Comparison of ENCODE assay signal across 22 cellular contexts in the genomic region with DNA sequence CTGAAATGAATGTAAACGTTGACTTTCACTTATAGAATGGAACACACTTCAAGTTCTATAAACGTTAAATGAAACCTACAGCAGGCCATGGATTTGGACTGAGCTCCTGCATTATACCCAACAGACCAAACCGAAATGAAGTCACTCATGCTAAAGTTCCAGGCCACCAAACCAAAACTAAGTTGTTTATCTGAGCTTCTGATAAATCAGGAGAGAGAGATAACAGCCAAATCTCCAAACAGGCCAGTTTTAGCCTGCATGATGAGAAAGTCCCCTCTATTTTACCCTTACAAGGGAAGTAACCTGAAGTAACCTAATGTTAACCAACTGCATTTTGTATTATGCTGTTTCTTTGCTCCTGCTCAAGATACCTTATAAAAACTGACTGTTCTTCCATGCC. TPM values are rescaled to one million over a fixed set of nuclear protein-coding genes. Genes with fewer than 3 reads are reported as not detected.
A peak's percentile ranks its signal among the peaks of the same experiment; 100 is the strongest.
DNase-seq lines count a peak whose midpoint lies in the region; ATAC-seq and TF ChIP-seq lines count a peak whose summit lies in the region.
"Had no signal": no experiment of that assay in that cellular context is flagged by ENCODE, and none has a peak within 500 bp of the region (broad histone marks: within the 10 kb centered on the region; RNA-seq: fewer than 3 reads in every experiment).

No MANE protein-coding gene starts in this region.

- H3K4ac ChIP-seq in IMR-90 (ENCODE audit: low read depth, low read length), result no peak overlapping the region

- H3K4me2 ChIP-seq in IMR-90 (ENCODE audit: low read depth, low read length), result no peak overlapping the region
- H3K4me2 ChIP-seq: A549, PC-9, SK-N-SH had no signal

- intact Hi-C loops in CD4-positive, alpha-beta memory T cell (cut with micrococcal nuclease), result no loop called here
- intact Hi-C loops in IMR-90 (cut with micrococcal nuclease) (no loop called here), A673 (cut with micrococcal nuclease; ENCODE audit: unreplicated experiment) (no loop called here)

- H2AK9ac ChIP-seq in IMR-90 (replicated peaks; ENCODE audit: low read depth, low read length, poor library complexity), result no peak overlapping the region

- no peak overlapping the region for H3K9ac ChIP-seq in IMR-90 (ENCODE audit: low read depth, low read length)
- H3K9ac ChIP-seq: SK-N-SH had no signal

- no peak overlapping the region for H2BK120ac ChIP-seq in IMR-90 (ENCODE audit: low read depth, low read length)

- H3K4me3 Mint-ChIP-seq in CD4-positive, alpha-beta memory T cell, result peak overlapping the region in 1 of 8 donors; percentile 12
- H3K4me3 Mint-ChIP-seq in WTC11, result no peak overlapping the region
- no peak overlapping the region for H3K4me3 Mint-ChIP-seq in nephron
- H3K4me3 Mint-ChIP-seq: HFFc6, IgD-negative memory B cell had no signal

- no peak for TF ChIP-seq RAD21 in IMR-90 (IDR thresholded peaks at IDR 0.05; ENCODE audit: low read length)

- peaks cover 0 to 24% (median 10%) of the 10 kb centered on the region in 8 donors for H3K9me3 Mint-ChIP-seq in CD4-positive, alpha-beta memory T cell
- H3K9me3 Mint-ChIP-seq in WTC11 (peaks cover 4% of the 10 kb centered on the region; the same call in 1 of the 2 replicates), nephron (peaks cover 14% of the 10 kb centered on the region)
- H3K9me3 Mint-ChIP-seq: HFFc6 had no signal

- H3K9me3 ChIP-seq in CD4-positive, alpha-beta memory T cell (ENCODE audit: control insufficient read depth in 1 of 2, low read length in 2 of 2), result no peaks in the 10 kb centered on the region
- H3K9me3 ChIP-seq in IMR-90 (ENCODE audit: control insufficient read depth, insufficient read depth, low read length) (no peaks in the 10 kb centered on the region), A673 (ENCODE audit: low read depth, low read length, poor library complexity, severe bottlenecking) (peaks cover 7% of the 10 kb centered on the region)
- H3K9me3 ChIP-seq: BE2C, MG63 had no signal

- H2AK5ac ChIP-seq in IMR-90 (ENCODE audit: low read depth, low read length), result no peak overlapping the region

- H3K27ac ChIP-seq in CD4-positive, alpha-beta memory T cell (ENCODE audit: low read depth, low read length), result no peak overlapping the region
- H3K27ac ChIP-seq in IMR-90 (ENCODE audit: insufficient read depth, low read length) (no peak overlapping the region), A673 (ENCODE audit: low read depth, low read length, poor library complexity, severe bottlenecking) (no peak overlapping the region)
- H3K27ac ChIP-seq: A549, PC-9, RWPE1 had no signal

- 0 out of 2 replicates have a peak, but pooled peaks cover 3% of the 10 kb centered on the region for H3K9me1 ChIP-seq in IMR-90 (ENCODE audit: insufficient read depth, low read length)

- no peak overlapping the region for H4K91ac ChIP-seq in IMR-90 (ENCODE audit: insufficient read depth, low read depth, low read length)

- peak overlapping the region in 5 of 7 donors; percentile 9 to 58 (median 14) for H3K27ac Mint-ChIP-seq in CD4-positive, alpha-beta memory T cell
- H3K27ac Mint-ChIP-seq in WTC11 (0 out of 2 replicates have a peak overlapping the region, but pooled peaks have one; percentile 26), nephron (peak overlapping the region; percentile 87 to 90 (median 88))
- H3K27ac Mint-ChIP-seq: HFFc6, IgD-negative memory B cell had no signal

- no peak overlapping the region for H3K23ac ChIP-seq in IMR-90 (ENCODE audit: low read depth, low read length)

- no peak overlapping the region for H2BK20ac ChIP-seq in IMR-90 (ENCODE audit: low read depth, low read length)

- no peaks in the 10 kb centered on the region for H3K27me3 Mint-ChIP-seq in CD4-positive, alpha-beta memory T cell
- no peaks in the 10 kb centered on the region; the same call in 1 of the 2 replicates for H3K27me3 Mint-ChIP-seq in WTC11 (ENCODE audit: low read depth)
- no peaks in the 10 kb centered on the region for H3K27me3 Mint-ChIP-seq in nephron (ENCODE audit: low read depth)
- H3K27me3 Mint-ChIP-seq: IgD-negative memory B cell had no signal

- ATAC-seq in IMR-90 (ENCODE audit: low read depth), result peak; percentile 32; the same call in 1 of the 2 replicates
- no peak for ATAC-seq in WTC11
- ATAC-seq in HG03342 (IDR thresholded peaks at IDR 0.05; ENCODE audit: unreplicated experiment), result no peak
- ATAC-seq: A549 had no signal

- no peak overlapping the region for H4K8ac ChIP-seq in IMR-90 (ENCODE audit: low read depth in 2 of 2, low read length in 2 of 2)

- DNase-seq in CD4-positive, alpha-beta memory T cell, result no peak
- DNase-seq in IMR-90, result no peak
- no peak for DNase-seq in WTC11 (ENCODE audit: low spot score)
- no peak for DNase-seq in effector CD8-positive, alpha-beta T cell (lab: John Stamatoyannopoulos, UW)
- no peak for DNase-seq in A673 (ENCODE audit: low spot score)
- DNase-seq: BE2C, H7, HFFc6, Kasumi-1, MG63, NCI-H1417, NCI-H187, NCI-H446, NCI-H526, SHP77 treated with DMSO at 0.1 percent for 48 hours, SK-N-SH had no signal

- no peak overlapping the region for H3K14ac ChIP-seq in IMR-90 (replicated peaks; ENCODE audit: low read depth, low read length)

- POLR2A ChIA-PET in CD4-positive, alpha-beta memory T cell (lab: Charles Lee; ENCODE audit: partially characterized antibody), result no interaction called here
- POLR2A ChIA-PET in IMR-90 (lab: Charles Lee; ENCODE audit: unreplicated experiment), result no interaction called here
- POLR2A ChIA-PET in WTC11 (lab: Charles Lee), result no interaction called here
- POLR2A ChIA-PET in A673 (lab: Charles Lee; ENCODE audit: low non-redundant PET), result no interaction called here

- peaks cover 29 to 45% (median 33%) of the 10 kb centered on the region in 4 donors for H3K4me1 Mint-ChIP-seq in CD4-positive, alpha-beta memory T cell
- peaks cover 28% of the 10 kb centered on the region for H3K4me1 Mint-ChIP-seq in WTC11
- H3K4me1 Mint-ChIP-seq in nephron, result peaks cover 17% of the 10 kb centered on the region

- H2BK5ac ChIP-seq in IMR-90 (ENCODE audit: low read depth, low read length, poor library complexity, severe bottlenecking), result no peak overlapping the region

- no peak overlapping the region for H3K18ac ChIP-seq in IMR-90 (ENCODE audit: low read depth, low read length)

- H3K4me3 ChIP-seq in CD4-positive, alpha-beta memory T cell (ENCODE audit: low read length in 2 of 2), result no peak overlapping the region
- H3K4me3 ChIP-seq in IMR-90 (ENCODE audit: insufficient read depth, low read depth, low read length), result no peak overlapping the region
- no peak overlapping the region for H3K4me3 ChIP-seq in A673 (ENCODE audit: low read depth, low read length, poor library complexity, severe bottlenecking)
- H3K4me3 ChIP-seq: A549, MG63, PC-9 had no signal

- H2AFZ ChIP-seq in IMR-90 (replicated peaks; ENCODE audit: low read length, poor library complexity), result no peak overlapping the region
- H2AFZ ChIP-seq: PC-9 had no signal

- H4K20me1 ChIP-seq in IMR-90 (ENCODE audit: insufficient read depth, low read length), result no peaks in the 10 kb centered on the region

- no CpG with 5 or more reads among the region's 3 CpGs for WGBS in IMR-90 (ENCODE audit: extremely low coverage in 2 of 2, insufficient read length in 1 of 2), 2 experiments

- TF ChIP-seq CTCF in IMR-90 (conservative IDR thresholded peaks at IDR 0.05; ENCODE audit: low read depth, low read length) (no peak), WTC11 (IDR thresholded peaks at IDR 0.05) (no peak), nephron (IDR thresholded peaks at IDR 0.05; ENCODE audit: unreplicated experiment in 3 of 3) (no peak), A673 (conservative IDR thresholded peaks at IDR 0.05; ENCODE audit: low read depth, low read length) (no peak)

- BruUV-seq in IMR-90 (replicated peaks; lab: Mats Ljungman, UMichigan), result no TSS peak
- BruUV-seq in A673 (replicated peaks; lab: Mats Ljungman, UMichigan), result no TSS peak

- no peak overlapping the region for H3K56ac ChIP-seq in IMR-90 (ENCODE audit: extremely low read depth, insufficient read depth, low read length)

- no peaks in the 10 kb centered on the region for H3K36me3 ChIP-seq in CD4-positive, alpha-beta memory T cell (ENCODE audit: insufficient read depth, low read length)
- H3K36me3 ChIP-seq in IMR-90 (ENCODE audit: control insufficient read depth, insufficient read depth, low read length) (0 out of 2 replicates have a peak, but pooled peaks cover 1% of the 10 kb centered on the region), A673 (ENCODE audit: insufficient read depth, low read length, poor library complexity, severe bottlenecking) (no peaks in the 10 kb centered on the region)
- H3K36me3 ChIP-seq: BE2C had no signal

- no peak for TF ChIP-seq POLR2A in IMR-90 (IDR thresholded peaks at IDR 0.05; ENCODE audit: low read depth, low read length)

- H2BK15ac ChIP-seq in IMR-90 (ENCODE audit: low read depth, low read length), result no peak overlapping the region

- CTCF ChIA-PET in CD4-positive, alpha-beta memory T cell (lab: Charles Lee; ENCODE audit: partially characterized antibody), result interaction anchor here (1.3 to 1.5 kb wide), 2 partner anchors 17 to 19 kb away, joined by 4 to 5 read pairs; no protein-coding TSS in a partner anchor
- CTCF ChIA-PET in IMR-90 (lab: Yijun Ruan, JAX) (no interaction called here), WTC11 (lab: Charles Lee) (no interaction called here), A673 (lab: Charles Lee) (no interaction called here)

- H3K4me1 ChIP-seq in CD4-positive, alpha-beta memory T cell (ENCODE audit: insufficient read depth, low read length), result peaks cover 33% of the 10 kb centered on the region
- H3K4me1 ChIP-seq in IMR-90 (ENCODE audit: control insufficient read depth, insufficient read depth, low read length) (no peaks in the 10 kb centered on the region), A673 (ENCODE audit: insufficient read depth, low read length, poor library complexity, severe bottlenecking) (peaks cover 8% of the 10 kb centered on the region)
- H3K4me1 ChIP-seq: A549 had no signal

- no peak overlapping the region for H4K5ac ChIP-seq in IMR-90 (ENCODE audit: low read depth, low read length)

- peaks cover 0 to 4% of the 10 kb centered on the region in 2 donors for H3K36me3 Mint-ChIP-seq in CD4-positive, alpha-beta memory T cell
- H3K36me3 Mint-ChIP-seq in WTC11 (peaks cover 12% of the 10 kb centered on the region), nephron (ENCODE audit: low read depth) (peaks cover 21% of the 10 kb centered on the region)

- in situ Hi-C loops in IMR-90 (cut with MboI; ENCODE audit: low sequenced_read_pairs), result no loop called here

- no peaks in the 10 kb centered on the region for H3K27me3 ChIP-seq in CD4-positive, alpha-beta memory T cell (ENCODE audit: insufficient read depth, low read length)
- H3K27me3 ChIP-seq in IMR-90 (ENCODE audit: control insufficient read depth, insufficient read depth, low read length), result no peaks in the 10 kb centered on the region
- no peaks in the 10 kb centered on the region for H3K27me3 ChIP-seq in A673 (replicated peaks; ENCODE audit: insufficient read depth, low read depth, low read length, poor library complexity)
- H3K27me3 ChIP-seq: BE2C, MG63 had no signal

- no peaks in the 10 kb centered on the region for H3K79me1 ChIP-seq in IMR-90 (ENCODE audit: low read depth in 1 of 2, low read length in 2 of 2)

- dilution Hi-C loops in IMR-90 (cut with HindIII; ENCODE audit: low sequenced_read_pairs, unreplicated experiment), result no loop called here

RNA-seq across cellular contexts. Expression of a gene that starts 44.5 kb away (rescaled TPM):
- total RNA-seq in CD4-positive, alpha-beta memory T cell, result 10 to 100 TPM; 34.4 to 36.4 TPM
- 10 to 100 TPM; 26.1 to 31.1 TPM for polyA plus RNA-seq in CD4-positive, alpha-beta memory T cell
- total RNA-seq in IMR-90 (2012; rRNA removed), result 17.7 and 48.9 TPM in 2 replicates
- polyA plus RNA-seq in IMR-90 (2012; rRNA removed), result 10.5 and 12.5 TPM in 2 replicates
- 0.65 and 0.97 TPM in 2 replicates for polyA plus RNA-seq in IMR-90 (2012; cell fraction: cytosol; rRNA removed)
- polyA plus RNA-seq in IMR-90 (2012; cell fraction: nucleus; rRNA removed; ENCODE audit: low replicate concordance), result 0.39 and 6.1 TPM in 2 replicates
- total RNA-seq in WTC11 (2021), result 50.4 to 64.5 TPM (median 56.3 TPM) in 3 replicates
- total RNA-seq in A673 (2021), result 60.9 and 75.3 TPM in 2 replicates

Comparison
In these comparisons a context has a peak if more than half of its experiments do, and no peak if none do; other contexts are left out.
1. H3K27ac Mint-ChIP-seq: peak in every context shown above with its lines; median percentile 88 in nephron; 26 in WTC11; 14 in CD4-positive, alpha-beta memory T cell.